Comparison of ENCODE assay signal across 11 cellular contexts in genomic region chr3:153287017-153287416, GRCh38.
"Had no signal": no experiment of that assay in that cellular context is flagged by ENCODE, and none has a peak within 500 bp of the region (broad histone marks: within the 10 kb centered on the region; RNA-seq: fewer than 3 reads in every experiment).

No MANE protein-coding gene starts in this region.

- H3K9me3 Mint-ChIP-seq: activated CD4-positive, alpha-beta memory T cell treated with anti-CD3 and anti-CD28 coated beads for 36 hours; activated naive CD4-positive, alpha-beta T cell treated with anti-CD3 and anti-CD28 coated beads, Interleukin-2, amount 50 U/mL, for 24 hours had no signal

- H3K79me2 ChIP-seq: parathyroid adenoma had no signal

- H3K36me3 ChIP-seq: gastrocnemius medialis, heart right ventricle, tibial artery had no signal

- H3K4me3 ChIP-seq: body of pancreas, gastrocnemius medialis, heart right ventricle, tibial artery had no signal

- DNase-seq: activated CD4-positive, alpha-beta memory T cell treated with anti-CD3 and anti-CD28 coated beads for 36 hours; activated CD4-positive, CD25-positive, alpha-beta regulatory T cell treated with anti-CD3 and anti-CD28 coated beads, Interleukin-2, amount 50 U/mL, for 72 hours; amniotic stem cell; body of pancreas; cerebellar nuclear complex; gastrocnemius medialis; heart right ventricle; stimulated activated CD4-positive, alpha-beta T cell treated with anti-CD3 and anti-CD28 coated beads, Interleukin-4, amount 100 ng/mL, for 1 hour; tibial artery had no signal

- H2AFZ ChIP-seq: parathyroid adenoma had no signal

- H3K27ac Mint-ChIP-seq: activated CD4-positive, alpha-beta memory T cell treated with anti-CD3 and anti-CD28 coated beads for 36 hours had no signal

- H3K4me3 Mint-ChIP-seq: activated CD4-positive, alpha-beta memory T cell treated with anti-CD3 and anti-CD28 coated beads for 36 hours had no signal

- H3K36me3 Mint-ChIP-seq: activated CD4-positive, alpha-beta memory T cell treated with anti-CD3 and anti-CD28 coated beads for 36 hours; activated naive CD4-positive, alpha-beta T cell treated with anti-CD3 and anti-CD28 coated beads, Interleukin-2, amount 50 U/mL, for 24 hours had no signal

- H3K27me3 ChIP-seq: body of pancreas, gastrocnemius medialis, heart right ventricle, tibial artery had no signal

- H3K27ac ChIP-seq: body of pancreas, gastrocnemius medialis, parathyroid adenoma, tibial artery had no signal

- H3K9ac ChIP-seq: parathyroid adenoma had no signal

- H3K27me3 Mint-ChIP-seq: activated CD4-positive, alpha-beta memory T cell treated with anti-CD3 and anti-CD28 coated beads for 36 hours; activated naive CD4-positive, alpha-beta T cell treated with anti-CD3 and anti-CD28 coated beads, Interleukin-2, amount 50 U/mL, for 24 hours had no signal

- H3K9me3 ChIP-seq: body of pancreas, gastrocnemius medialis, heart right ventricle, tibial artery had no signal

- H3K4me1 ChIP-seq: body of pancreas had no signal

- ATAC-seq: body of pancreas, gastrocnemius medialis, heart right ventricle had no signal
